In genomic region chr7:99505324-99505662, GRCh38 we compare ENCODE assay signal across 8 cellular contexts. TPM values are rescaled to one million over a fixed set of nuclear protein-coding genes. Genes with fewer than 3 reads are reported as not detected.
A peak's percentile ranks its signal among the peaks of the same experiment; 100 is the strongest.
DNase-seq lines count a peak whose midpoint lies in the region; ATAC-seq, FAIRE-seq and TF ChIP-seq lines count a peak whose summit lies in the region.

No MANE protein-coding gene starts in this region.

- H3K79me1 ChIP-seq in mesenchymal stem cell (replicated peaks; ENCODE audit: low read length, poor library complexity, severe bottlenecking): peaks cover 5% of the 10 kb centered on the region

- no peaks in the 10 kb centered on the region for H3K27me3 Mint-ChIP-seq in Calu3 (ENCODE audit: unreplicated experiment)

- H3K9me1 ChIP-seq in K562 (ENCODE audit: control insufficient read depth, insufficient read depth, low read length): no peaks in the 10 kb centered on the region

- POLR2A ChIA-PET in K562 (lab: Yijun Ruan, JAX): interaction anchor here (0.6 to 3.1 kb wide), 18 partner anchors 10 to 923 kb away, joined by 3 to 31 read pairs (median 4); partner anchors contain the start of genes ZCWPW1, ZNF655 and ZSCAN25

- H3K4me3 Mint-ChIP-seq in Calu3 (ENCODE audit: low read depth, unreplicated experiment): peak overlapping the region; percentile 83

- no peak for FAIRE-seq in K562 (lab: Jason Lieb, UNC)
- no peak for FAIRE-seq in RCC 7860 (lab: Jason Lieb, UNC)

- in situ Hi-C loops in K562 (cut with MboI): no loop called here

- TF ChIP-seq CTCF in Calu3 (IDR thresholded peaks at IDR 0.05; ENCODE audit: unreplicated experiment) (no peak), K562 (IDR thresholded peaks at IDR 0.05 in 2 of 3, conservative IDR thresholded peaks at IDR 0.05 in 1 of 3; ENCODE audit: insufficient read depth in 2 of 3, low read depth in 1 of 3, low read length in 3 of 3) (no peak)

- peak overlapping the region in 1 of 2 experiments; percentile 87 for H3K4ac ChIP-seq in mesenchymal stem cell (ENCODE audit: low read depth in 1 of 2, low read length in 2 of 2)

- H2BK120ac ChIP-seq in mesenchymal stem cell (ENCODE audit: low read depth, low read length): no peak overlapping the region

- H2BK5ac ChIP-seq in mesenchymal stem cell (ENCODE audit: low read depth, low read length, poor library complexity, severe bottlenecking): no peak overlapping the region

- H3K4me1 Mint-ChIP-seq in Calu3 (ENCODE audit: low read depth, unreplicated experiment): peaks cover 8% of the 10 kb centered on the region

- TF ChIP-seq POLR2A in K562 (conservative IDR thresholded peaks at IDR 0.05): no peak; the same call in 1 of the 2 replicates

- H3K27ac Mint-ChIP-seq in Calu3 (ENCODE audit: unreplicated experiment): no peak overlapping the region

- H3K4me2 ChIP-seq in K562 (ENCODE audit: insufficient read depth, low read length) (peak overlapping the region; percentile 93), mesenchymal stem cell (ENCODE audit: low read length, poor library complexity, severe bottlenecking) (peak overlapping the region; percentile 64)

- no peak overlapping the region for H3K23ac ChIP-seq in mesenchymal stem cell (ENCODE audit: low read length in 2 of 2)

- no peak overlapping the region for H2BK12ac ChIP-seq in mesenchymal stem cell (ENCODE audit: low read length in 2 of 2)

- H3K9me3 Mint-ChIP-seq in Calu3 (ENCODE audit: low read depth, unreplicated experiment): no peaks in the 10 kb centered on the region

- H3K36me3 ChIP-seq in K562 (ENCODE audit: control insufficient read depth, insufficient read depth, low read length): peaks cover 6% of the 10 kb centered on the region; the same call in 2 of the 3 replicates
- H3K36me3 ChIP-seq in mesenchymal stem cell (ENCODE audit: control insufficient read depth in 1 of 2, insufficient read depth in 2 of 2, low read depth in 1 of 2, low read length in 2 of 2): peaks cover 4 to 10% of the 10 kb centered on the region in 2 experiments

- H2BK15ac ChIP-seq in mesenchymal stem cell (ENCODE audit: low read depth, poor library complexity, severe bottlenecking): no peak overlapping the region

- H4K91ac ChIP-seq in mesenchymal stem cell (ENCODE audit: low read length): peak overlapping the region; percentile 66

- peak overlapping the region; percentile 86 to 88 for H3K9ac ChIP-seq in K562 (ENCODE audit: insufficient read depth in 1 of 2, low read depth in 2 of 2, low read length in 2 of 2)
- peak overlapping the region; percentile 88 for H3K9ac ChIP-seq in mesenchymal stem cell (ENCODE audit: low read length)

- peaks cover 43% of the 10 kb centered on the region for H3K79me2 ChIP-seq in K562 (ENCODE audit: control insufficient read depth, insufficient read depth, low read length)

- H3K14ac ChIP-seq in mesenchymal stem cell (ENCODE audit: low read length in 2 of 2): no peak overlapping the region

- ATAC-seq in HG03175 (IDR thresholded peaks at IDR 0.05; ENCODE audit: unreplicated experiment) (peak; percentile 0), K562 (peak; percentile 11), GM21423 (IDR thresholded peaks at IDR 0.05; ENCODE audit: unreplicated experiment) (no peak), HG03025 (IDR thresholded peaks at IDR 0.05; ENCODE audit: low FRiP score, unreplicated experiment) (no peak)

- DNase-seq in Calu3 (no peak), K562 (ENCODE audit: extremely low read depth in 1 of 4, low spot score in 3 of 4) (no peak), mesenchymal stem cell (no peak), RCC 7860 (ENCODE audit: low spot score) (no peak), DMS153 treated with DMSO at 0.1 percent for 48 hours (lab: John Stamatoyannopoulos, UW; ENCODE audit: unreplicated experiment) (no peak)

- TF ChIP-seq RAD21 in K562 (CRISPR knock-in tag; conservative IDR thresholded peaks at IDR 0.05 in 1 of 2, IDR thresholded peaks at IDR 0.05 in 1 of 2): no peak

- peaks cover 30% of the 10 kb centered on the region for H3K36me3 Mint-ChIP-seq in Calu3 (ENCODE audit: insufficient read depth, unreplicated experiment)

- WGBS in K562 (ENCODE audit: insufficient coverage, low coverage, missing lambda C conversion rate): under 1% methylated on average over 11 of the region's 11 CpGs
- 5% methylated on average over 11 of the region's 11 CpGs for WGBS in mesenchymal stem cell

- intact Hi-C loops in Calu3 (cut with micrococcal nuclease; ENCODE audit: unreplicated experiment): no loop called here
- intact Hi-C loops in K562 (cut with micrococcal nuclease): loop anchor here (5.0 kb wide), 1 partner anchor 47 kb away; the partner anchor contains the start of gene FAM200A

- H3K9me3 ChIP-seq in K562 (replicated peaks; ENCODE audit: control insufficient read depth, insufficient read depth, low read depth, low read length): peaks cover 3% of the 10 kb centered on the region; the same call in 1 of the 2 replicates
- no peaks in the 10 kb centered on the region for H3K9me3 ChIP-seq in mesenchymal stem cell (ENCODE audit: control insufficient read depth, low read length)

- H3K18ac ChIP-seq in mesenchymal stem cell (ENCODE audit: low read depth in 1 of 2, low read length in 2 of 2): peak overlapping the region; percentile 3 to 43

- H2AFZ ChIP-seq in K562 (ENCODE audit: low read depth, low read length): peak overlapping the region; percentile 90
- no peak overlapping the region for H2AFZ ChIP-seq in mesenchymal stem cell (ENCODE audit: low read depth, low read length)

- no peaks in the 10 kb centered on the region for H3K27me3 ChIP-seq in K562 (ENCODE audit: control insufficient read depth in 2 of 2, insufficient read depth in 2 of 2, low read length in 2 of 2)
- H3K27me3 ChIP-seq in mesenchymal stem cell (ENCODE audit: control insufficient read depth in 1 of 2, insufficient read depth in 1 of 2, low read length in 2 of 2): no peaks in the 10 kb centered on the region

- no peaks in the 10 kb centered on the region for H4K20me1 ChIP-seq in K562 (replicated peaks; ENCODE audit: control insufficient read depth, insufficient read depth, low read length)

- peak overlapping the region; percentile 31 for H2AK5ac ChIP-seq in mesenchymal stem cell (ENCODE audit: low read length, severe bottlenecking)

- TF ChIP-seq EP300 in K562 (IDR thresholded peaks at IDR 0.05; ENCODE audit: low read length): no peak

- H3K27ac ChIP-seq in K562 (ENCODE audit: extremely low read depth, low read depth, low read length) (peak overlapping the region; percentile 77), mesenchymal stem cell (ENCODE audit: low read length, poor library complexity, severe bottlenecking) (peak overlapping the region; percentile 57)

- H4K8ac ChIP-seq in mesenchymal stem cell (ENCODE audit: low read length): peak overlapping the region; percentile 87

- H3K4me1 ChIP-seq in K562 (replicated peaks in 1 of 2; ENCODE audit: control insufficient read depth in 2 of 2, insufficient read depth in 2 of 2, low read length in 2 of 2) (peaks cover 4 to 22% of the 10 kb centered on the region in 2 experiments; a peak in 3 of 5 replicates), mesenchymal stem cell (ENCODE audit: control insufficient read depth, insufficient read depth, low read depth, low read length) (peaks cover 15% of the 10 kb centered on the region)

- CTCF ChIA-PET in Calu3 (lab: Charles Lee): interaction anchor here (0.9 to 1.0 kb wide), 2 partner anchors 73 to 75 kb away, joined by 3 to 4 read pairs; no protein-coding TSS in a partner anchor
- CTCF ChIA-PET in K562 (lab: Yijun Ruan, JAX; ENCODE audit: low intra/inter-chr PET ratio): no interaction called here

- H3K4me3 ChIP-seq in K562: peak overlapping the region; percentile 84
- peak overlapping the region; percentile 83 to 85 for H3K4me3 ChIP-seq in mesenchymal stem cell (ENCODE audit: insufficient read depth in 1 of 2, low read depth in 1 of 2, low read length in 2 of 2)

- BruUV-seq in Calu3 (replicated peaks; lab: Mats Ljungman, UMichigan) (no TSS peak), K562 (replicated peaks; lab: Mats Ljungman, UMichigan) (no TSS peak)

RNA-seq across cellular contexts. Expression of gene ZKSCAN5, which starts 0.8 kb away (rescaled TPM):
- total RNA-seq in Calu3 (2022) (6.1 and 6.6 TPM in 2 replicates), K562 (2014; rRNA removed) (14.4 and 15.4 TPM in 2 replicates), K562 (2014; rRNA removed; fragmentation: Illumina TruSeq; extraction: Trizol) (18.8 and 19.0 TPM in 2 replicates), K562 (2015; rRNA removed; fragmentation: Illumina TruSeq; extraction: Trizol) (17.5 and 17.9 TPM in 2 replicates), K562 (2021) (14.3 and 15.4 TPM in 2 replicates)
- 35.9 and 48.1 TPM in 2 replicates for total RNA-seq in K562 (2011; cell fraction: chromatin; rRNA removed; ENCODE audit: low replicate concordance)
- total RNA-seq in K562 (2011; cell fraction: nucleolus; rRNA removed): 26.8 TPM in 2 replicates
- total RNA-seq in K562 (2011; cell fraction: nucleoplasm; rRNA removed): 28.6 and 31.7 TPM in 2 replicates
- polyA plus RNA-seq in K562 (2011; rRNA removed) (10.9 and 15.0 TPM in 2 replicates), K562 (2014; fragmentation: Illumina TruSeq; extraction: Trizol) (14.4 and 15.7 TPM in 2 replicates), K562 (2014; fragmentation: Nextera tagmentation; extraction: Ambion mirVana) (1 to 10 TPM; 4.2 to 8.8 TPM), K562 (2014; rRNA removed) (9.5 and 10.3 TPM in 2 replicates)
- 5.8 and 6.9 TPM in 2 replicates for polyA plus RNA-seq in K562 (2011; cell fraction: cytosol; rRNA removed)
- 9.0 and 10.9 TPM in 2 replicates for polyA plus RNA-seq in K562 (2011; cell fraction: nucleus; rRNA removed)
- 10.0 and 11.0 TPM in 2 replicates for polyA plus RNA-seq in K562 (2012)
- polyA minus RNA-seq in K562 (2011; rRNA and poly(A)+ RNA removed): 31.5 and 37.9 TPM in 2 replicates
- polyA minus RNA-seq in K562 (2011; cell fraction: cytosol; rRNA and poly(A)+ RNA removed): 12.6 and 15.7 TPM in 2 replicates
- polyA minus RNA-seq in K562 (2011; cell fraction: nucleus; rRNA and poly(A)+ RNA removed): 8.8 and 13.1 TPM in 2 replicates
- polyA plus RNA-seq in mesenchymal stem cell (2013, experiment 1 of 2): 7.6 TPM
- 8.2 TPM for polyA plus RNA-seq in mesenchymal stem cell (2013, experiment 2 of 2)

RNA-seq across cellular contexts. Expression of gene ZNF394, which starts 5.2 kb away (rescaled TPM):
- total RNA-seq in Calu3 (2022) (17.3 and 19.2 TPM in 2 replicates), K562 (2014; rRNA removed) (24.2 and 25.6 TPM in 2 replicates), K562 (2014; rRNA removed; fragmentation: Illumina TruSeq; extraction: Trizol) (31.4 and 32.2 TPM in 2 replicates), K562 (2015; rRNA removed; fragmentation: Illumina TruSeq; extraction: Trizol) (28.1 and 28.9 TPM in 2 replicates), K562 (2021) (25.5 and 27.8 TPM in 2 replicates)
- total RNA-seq in K562 (2011; cell fraction: chromatin; rRNA removed; ENCODE audit: low replicate concordance): 106 and 122 TPM in 2 replicates
- total RNA-seq in K562 (2011; cell fraction: nucleolus; rRNA removed): 76.9 and 77.9 TPM in 2 replicates
- 80.1 and 95.3 TPM in 2 replicates for total RNA-seq in K562 (2011; cell fraction: nucleoplasm; rRNA removed)
- polyA plus RNA-seq in K562 (2011; rRNA removed) (11.7 and 17.7 TPM in 2 replicates), K562 (2014; fragmentation: Illumina TruSeq; extraction: Trizol) (23.7 and 25.5 TPM in 2 replicates), K562 (2014; fragmentation: Nextera tagmentation; extraction: Ambion mirVana) (1 to 10 TPM; 2.9 to 4.0 TPM), K562 (2014; rRNA removed) (20.2 and 23.5 TPM in 2 replicates)
- 12.6 and 14.8 TPM in 2 replicates for polyA plus RNA-seq in K562 (2011; cell fraction: cytosol; rRNA removed)
- 14.0 and 14.8 TPM in 2 replicates for polyA plus RNA-seq in K562 (2011; cell fraction: nucleus; rRNA removed)
- 19.1 and 20.0 TPM in 2 replicates for polyA plus RNA-seq in K562 (2012)
- polyA minus RNA-seq in K562 (2011; rRNA and poly(A)+ RNA removed): 29.6 and 33.5 TPM in 2 replicates
- 12.2 and 22.6 TPM in 2 replicates for polyA minus RNA-seq in K562 (2011; cell fraction: cytosol; rRNA and poly(A)+ RNA removed)
- 14.9 and 16.7 TPM in 2 replicates for polyA minus RNA-seq in K562 (2011; cell fraction: nucleus; rRNA and poly(A)+ RNA removed)
- 10.3 TPM for polyA plus RNA-seq in mesenchymal stem cell (2013, experiment 1 of 2)
- 10.2 TPM for polyA plus RNA-seq in mesenchymal stem cell (2013, experiment 2 of 2)

RNA-seq across cellular contexts. Expression of gene ZNF789, which starts 32.6 kb away (rescaled TPM):
- total RNA-seq in Calu3 (2022): 17.2 and 18.9 TPM in 2 replicates
- 137 and 181 TPM in 2 replicates for total RNA-seq in K562 (2011; cell fraction: chromatin; rRNA removed; ENCODE audit: low replicate concordance)
- 98.2 and 99.9 TPM in 2 replicates for total RNA-seq in K562 (2011; cell fraction: nucleolus; rRNA removed)
- total RNA-seq in K562 (2011; cell fraction: nucleoplasm; rRNA removed): 161 and 237 TPM in 2 replicates
- 16.4 and 19.6 TPM in 2 replicates for total RNA-seq in K562 (2014; rRNA removed)
- 30.7 and 32.3 TPM in 2 replicates for total RNA-seq in K562 (2014; rRNA removed; fragmentation: Illumina TruSeq; extraction: Trizol)
- 23.0 and 24.8 TPM in 2 replicates for total RNA-seq in K562 (2015; rRNA removed; fragmentation: Illumina TruSeq; extraction: Trizol)
- 22.1 and 22.8 TPM in 2 replicates for total RNA-seq in K562 (2021)
- polyA plus RNA-seq in K562 (2011; rRNA removed): 46.2 and 57.0 TPM in 2 replicates
- 15.9 and 26.5 TPM in 2 replicates for polyA plus RNA-seq in K562 (2011; cell fraction: cytosol; rRNA removed)
- polyA plus RNA-seq in K562 (2011; cell fraction: nucleus; rRNA removed): 75.3 and 93.3 TPM in 2 replicates
- 17.2 and 38.0 TPM in 2 replicates for polyA plus RNA-seq in K562 (2012)
- 28.1 and 29.1 TPM in 2 replicates for polyA plus RNA-seq in K562 (2014; fragmentation: Illumina TruSeq; extraction: Trizol)
- polyA plus RNA-seq in K562 (2014; fragmentation: Nextera tagmentation; extraction: Ambion mirVana): 1 to 10 TPM; 6.1 to 7.4 TPM
- 34.8 and 40.2 TPM in 2 replicates for polyA plus RNA-seq in K562 (2014; rRNA removed)
- polyA minus RNA-seq in K562 (2011; rRNA and poly(A)+ RNA removed): 21.5 and 27.8 TPM in 2 replicates
- 13.0 and 13.5 TPM in 2 replicates for polyA minus RNA-seq in K562 (2011; cell fraction: cytosol; rRNA and poly(A)+ RNA removed)
- 25.7 and 27.0 TPM in 2 replicates for polyA minus RNA-seq in K562 (2011; cell fraction: nucleus; rRNA and poly(A)+ RNA removed)
- polyA plus RNA-seq in mesenchymal stem cell (2013, experiment 1 of 2): 4.0 TPM
- 3.7 TPM for polyA plus RNA-seq in mesenchymal stem cell (2013, experiment 2 of 2)

RNA-seq across cellular contexts. Expression of gene ATP5MF, which starts 39.3 kb away (rescaled TPM):
- total RNA-seq in Calu3 (2022) (222 and 234 TPM in 2 replicates), K562 (2014; rRNA removed) (1,647 and 1,953 TPM in 2 replicates), K562 (2014; rRNA removed; fragmentation: Illumina TruSeq; extraction: Trizol) (2,182 and 2,228 TPM in 2 replicates), K562 (2015; rRNA removed; fragmentation: Illumina TruSeq; extraction: Trizol) (2,335 and 2,592 TPM in 2 replicates), K562 (2021) (949 and 959 TPM in 2 replicates)
- 199 and 200 TPM in 2 replicates for total RNA-seq in K562 (2011; cell fraction: chromatin; rRNA removed; ENCODE audit: low replicate concordance)
- 227 and 265 TPM in 2 replicates for total RNA-seq in K562 (2011; cell fraction: nucleolus; rRNA removed)
- total RNA-seq in K562 (2011; cell fraction: nucleoplasm; rRNA removed): 307 and 337 TPM in 2 replicates
- polyA plus RNA-seq in K562 (2011; rRNA removed) (1,154 and 1,475 TPM in 2 replicates), K562 (2014; fragmentation: Illumina TruSeq; extraction: Trizol) (2,809 and 3,010 TPM in 2 replicates), K562 (2014; fragmentation: Nextera tagmentation; extraction: Ambion mirVana) (1,000 to 10,000 TPM; 4,986 to 5,374 TPM), K562 (2014; rRNA removed) (2,215 and 2,237 TPM in 2 replicates)
- 4,298 and 5,093 TPM in 2 replicates for polyA plus RNA-seq in K562 (2011; cell fraction: cytosol; rRNA removed)
- 459 and 582 TPM in 2 replicates for polyA plus RNA-seq in K562 (2011; cell fraction: nucleus; rRNA removed)
- 1,640 and 4,263 TPM in 2 replicates for polyA plus RNA-seq in K562 (2012)
- polyA minus RNA-seq in K562 (2011; rRNA and poly(A)+ RNA removed): 447 and 659 TPM in 2 replicates
- polyA minus RNA-seq in K562 (2011; cell fraction: cytosol; rRNA and poly(A)+ RNA removed): 332 and 417 TPM in 2 replicates
- polyA minus RNA-seq in K562 (2011; cell fraction: nucleus; rRNA and poly(A)+ RNA removed): 50.5 and 91.3 TPM in 2 replicates
- 493 TPM for polyA plus RNA-seq in mesenchymal stem cell (2013, experiment 1 of 2)
- polyA plus RNA-seq in mesenchymal stem cell (2013, experiment 2 of 2): 478 TPM

RNA-seq across cellular contexts. Expression of gene FAM200A, which starts 46.6 kb away (rescaled TPM):
- total RNA-seq in Calu3 (2022) (3.9 and 4.1 TPM in 2 replicates), K562 (2014; rRNA removed) (6.3 and 6.4 TPM in 2 replicates), K562 (2014; rRNA removed; fragmentation: Illumina TruSeq; extraction: Trizol) (8.3 and 10.2 TPM in 2 replicates), K562 (2015; rRNA removed; fragmentation: Illumina TruSeq; extraction: Trizol) (9.4 and 10.0 TPM in 2 replicates), K562 (2021) (6.3 and 7.0 TPM in 2 replicates)
- total RNA-seq in K562 (2011; cell fraction: chromatin; rRNA removed; ENCODE audit: low replicate concordance): 6.9 and 16.6 TPM in 2 replicates
- 7.0 and 9.2 TPM in 2 replicates for total RNA-seq in K562 (2011; cell fraction: nucleolus; rRNA removed)
- 5.3 and 6.7 TPM in 2 replicates for total RNA-seq in K562 (2011; cell fraction: nucleoplasm; rRNA removed)
- polyA plus RNA-seq in K562 (2011; rRNA removed) (6.8 and 11.2 TPM in 2 replicates), K562 (2014; fragmentation: Illumina TruSeq; extraction: Trizol) (10.3 and 11.3 TPM in 2 replicates), K562 (2014; fragmentation: Nextera tagmentation; extraction: Ambion mirVana) (1 to 10 TPM; 3.3 to 4.3 TPM), K562 (2014; rRNA removed) (7.9 and 9.0 TPM in 2 replicates)
- polyA plus RNA-seq in K562 (2011; cell fraction: cytosol; rRNA removed): 3.9 and 4.3 TPM in 2 replicates
- 2.0 and 2.3 TPM in 2 replicates for polyA plus RNA-seq in K562 (2011; cell fraction: nucleus; rRNA removed)
- 5.5 and 5.8 TPM in 2 replicates for polyA plus RNA-seq in K562 (2012)
- polyA minus RNA-seq in K562 (2011; rRNA and poly(A)+ RNA removed): 7.5 and 8.0 TPM in 2 replicates
- 3.4 and 4.9 TPM in 2 replicates for polyA minus RNA-seq in K562 (2011; cell fraction: cytosol; rRNA and poly(A)+ RNA removed)
- polyA minus RNA-seq in K562 (2011; cell fraction: nucleus; rRNA and poly(A)+ RNA removed): 5.3 and 6.8 TPM in 2 replicates
- 3.8 TPM for polyA plus RNA-seq in mesenchymal stem cell (2013, experiment 1 of 2)
- 4.1 TPM for polyA plus RNA-seq in mesenchymal stem cell (2013, experiment 2 of 2)

Comparison
In these comparisons a context has a peak if more than half of its experiments do, and no peak if none do; other contexts are left out.
1. ATAC-seq: peak in HG03175 (single experiment) and K562 (single experiment); none in GM21423 (single experiment) and HG03025 (single experiment).